Comparison of ENCODE assay signal across 1 cellular context in the genomic region with DNA sequence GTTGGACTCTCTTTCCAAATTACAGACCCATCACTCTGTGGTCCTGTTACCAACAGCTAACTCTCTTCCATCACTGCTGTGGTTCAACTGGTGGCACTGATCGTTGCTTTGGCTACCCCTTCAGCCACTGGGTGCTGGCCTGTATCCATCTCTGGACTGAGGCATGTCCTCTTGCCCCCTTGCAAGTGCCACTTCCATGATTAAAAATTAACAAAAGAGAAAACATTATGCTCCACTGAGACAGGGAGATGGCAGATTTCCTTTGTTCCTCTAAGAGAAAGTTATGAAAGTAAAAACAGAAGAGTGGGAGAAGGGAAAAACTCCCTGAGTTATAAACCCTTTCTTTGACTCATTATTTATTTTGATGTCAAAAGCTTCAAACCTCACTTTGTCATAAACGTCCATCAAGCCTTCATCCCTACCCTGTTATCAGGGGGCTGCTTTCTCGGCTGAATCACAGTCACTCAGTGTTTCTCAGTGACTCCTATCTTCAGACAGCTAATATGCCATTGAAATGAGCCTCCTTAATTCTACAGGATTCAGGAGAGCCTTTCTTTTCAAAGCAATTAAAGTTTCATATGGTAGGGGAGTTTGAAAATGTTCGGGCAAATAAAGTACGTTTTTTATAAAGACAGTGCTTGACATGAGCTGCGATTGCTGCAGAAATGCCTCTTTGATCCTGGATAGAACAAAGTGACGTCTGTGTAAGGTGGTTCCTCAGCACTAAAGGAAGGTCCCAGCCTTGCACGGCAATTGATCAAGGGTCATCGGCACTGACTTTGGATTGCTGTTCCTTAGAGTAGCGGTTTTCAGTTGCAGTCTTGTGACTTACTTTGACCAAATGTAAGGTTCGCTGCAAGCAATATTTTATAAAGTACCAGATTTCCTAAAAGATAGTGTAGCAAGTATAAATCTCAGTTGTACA.
TF ChIP-seq lines count a peak whose summit lies in the region.

No MANE protein-coding gene starts in this region.

TF ChIP-seq in GM23338, 12 proteins besides CTCF, POLR2A, EP300 and RAD21:
- TF ChIP-seq ZNF462 (CRISPR knock-in tag; IDR thresholded peaks at IDR 0.05) (no peak), STAT1 (IDR thresholded peaks at IDR 0.05; ENCODE audit: unreplicated experiment) (no peak), POLR2AphosphoS5 (IDR thresholded peaks at IDR 0.05; ENCODE audit: low read depth) (no peak), JUNB (IDR thresholded peaks at IDR 0.05; ENCODE audit: unreplicated experiment) (no peak), ZNF331 (CRISPR knock-in tag; IDR thresholded peaks at IDR 0.05; ENCODE audit: low read depth) (no peak), ETS1 (IDR thresholded peaks at IDR 0.05) (no peak), EZH2 (IDR thresholded peaks at IDR 0.05; ENCODE audit: low read depth, unreplicated experiment) (no peak), NANOG (IDR thresholded peaks at IDR 0.05; ENCODE audit: borderline replicate concordance) (no peak)
